ENCODE assay signal across 13 cellular contexts in genomic region chr14:36657409-36658090, GRCh38. TPM values are rescaled to one million over a fixed set of nuclear protein-coding genes. Genes with fewer than 3 reads are reported as not detected.
DNase-seq lines count a peak whose midpoint lies in the region; ATAC-seq, FAIRE-seq and TF ChIP-seq lines count a peak whose summit lies in the region.
"Had no signal": no experiment of that assay in that cellular context is flagged by ENCODE, and none has a peak within 500 bp of the region (broad histone marks: within the 10 kb centered on the region; RNA-seq: fewer than 3 reads in every experiment).

No MANE protein-coding gene starts in this region.

- H3K4me3 ChIP-seq in astrocyte (ENCODE audit: insufficient read depth, low read depth, low read length) = peak overlapping the region; percentile 5
- H3K4me3 ChIP-seq in lower lobe of right lung = peak overlapping the region; percentile 29
- peak overlapping the region in 1 of 3 donors; percentile 8 for H3K4me3 ChIP-seq in thyroid gland (replicated peaks in 1 of 3)
- H3K4me3 ChIP-seq: K562 had no signal

- H3K27ac Mint-ChIP-seq in astrocyte (ENCODE audit: unreplicated experiment) = peak overlapping the region; percentile 26
- H3K27ac Mint-ChIP-seq: memory B cell had no signal

- 3% methylated on average over 27 to 53 of the region's 53 CpGs for WGBS in thyroid gland, 2 donors

- H3K36me3 Mint-ChIP-seq in astrocyte (ENCODE audit: low read depth, unreplicated experiment) = peaks cover 1% of the 10 kb centered on the region
- H3K36me3 Mint-ChIP-seq: memory B cell had no signal

- TF ChIP-seq POLR2A in thyroid gland (IDR thresholded peaks at IDR 0.05) = no peak

- H2AFZ ChIP-seq in astrocyte (ENCODE audit: low read depth, low read length) = peak overlapping the region; percentile 41

- FAIRE-seq in astrocyte (lab: Jason Lieb, UNC) = no peak
- FAIRE-seq: K562, RCC 7860 had no signal

- H3K27ac ChIP-seq in astrocyte (ENCODE audit: low read depth, low read length) (no peak overlapping the region), lower lobe of right lung (no peak overlapping the region), thyroid gland (no peak overlapping the region)

- peaks cover 98% of the 10 kb centered on the region for H3K27me3 ChIP-seq in astrocyte (ENCODE audit: insufficient read depth, low read length)
- peaks cover 100% of the 10 kb centered on the region for H3K27me3 ChIP-seq in lower lobe of right lung (ENCODE audit: low read depth)
- peaks cover 73% of the 10 kb centered on the region for H3K27me3 ChIP-seq in thyroid gland

- peaks cover 91% of the 10 kb centered on the region for H3K27me3 Mint-ChIP-seq in astrocyte (ENCODE audit: low read depth, unreplicated experiment)

- H4K20me1 ChIP-seq in astrocyte (ENCODE audit: insufficient read depth, low read length) = no peaks in the 10 kb centered on the region

- no peak overlapping the region for H3K9ac ChIP-seq in astrocyte (ENCODE audit: low read length)

- intact Hi-C loops in lower lobe of right lung (cut with DNase I) = no loop called here
- intact Hi-C loops in thyroid gland (cut with DNase I) = no loop called here

- no peak for TF ChIP-seq CTCF in astrocyte (IDR thresholded peaks at IDR 0.05; ENCODE audit: insufficient read depth, low read depth, low read length)
- TF ChIP-seq CTCF in lower lobe of right lung (IDR thresholded peaks at IDR 0.05) = no peak
- TF ChIP-seq CTCF in thyroid gland (IDR thresholded peaks at IDR 0.05) = no peak

- peaks cover 18% of the 10 kb centered on the region for H3K4me1 ChIP-seq in astrocyte (ENCODE audit: insufficient read depth, low read length)
- H3K4me1 ChIP-seq in lower lobe of right lung = peaks cover 49% of the 10 kb centered on the region
- H3K4me1 ChIP-seq in thyroid gland = peaks cover 27 to 54% of the 10 kb centered on the region in 2 donors

- no peak overlapping the region for H3K4me3 Mint-ChIP-seq in astrocyte (ENCODE audit: unreplicated experiment)
- H3K4me3 Mint-ChIP-seq: memory B cell had no signal

- H3K79me2 ChIP-seq in astrocyte (ENCODE audit: insufficient read depth, low read length) = no peaks in the 10 kb centered on the region

- H3K9me3 ChIP-seq in astrocyte (ENCODE audit: insufficient read depth, low read depth, low read length) = peaks cover 13% of the 10 kb centered on the region
- no peaks in the 10 kb centered on the region for H3K9me3 ChIP-seq in lower lobe of right lung
- no peaks in the 10 kb centered on the region for H3K9me3 ChIP-seq in thyroid gland
- H3K9me3 ChIP-seq: Caco-2 had no signal

- H3K4me2 ChIP-seq in astrocyte (ENCODE audit: low read length) = peak overlapping the region; percentile 70

- H3K9me3 Mint-ChIP-seq in astrocyte (ENCODE audit: unreplicated experiment) = peaks cover 29% of the 10 kb centered on the region

- no peaks in the 10 kb centered on the region for H3K36me3 ChIP-seq in astrocyte (ENCODE audit: insufficient read depth, low read length)
- no peaks in the 10 kb centered on the region for H3K36me3 ChIP-seq in lower lobe of right lung
- H3K36me3 ChIP-seq in thyroid gland = no peaks in the 10 kb centered on the region

- ATAC-seq in lower lobe of right lung = no peak
- ATAC-seq: K562 had no signal

- peaks cover 13% of the 10 kb centered on the region for H3K4me1 Mint-ChIP-seq in astrocyte (ENCODE audit: low read depth, unreplicated experiment)

- peak; percentile 30 to 31 for DNase-seq in activated T-cell treated with anti-CD3 and anti-CD28 coated beads, Interleukin-2, amount 50 U/mL, for 48 hours
- no peak for DNase-seq in activated T-cell treated with anti-CD3 and anti-CD28 coated beads, Interleukin-2, amount 50 U/mL, for 1 hour
- DNase-seq in astrocyte (ENCODE audit: low read depth) (no peak), lower lobe of right lung (no peak), thyroid gland (peak; percentile 36 to 42), SIG-M5 treated with dmso at 0.1 percent for 504 hours (lab: John Stamatoyannopoulos, UW; ENCODE audit: unreplicated experiment) (no peak), SHP77 (lab: John Stamatoyannopoulos, UW) (no peak), NCI-H187 treated with DMSO at 0.1 percent for 48 hours (lab: John Stamatoyannopoulos, UW) (no peak)
- DNase-seq: Caco-2 had no signal

RNA-seq across cellular contexts. Expression of gene PAX9, which starts 4.1 kb away (rescaled TPM):
- 1.2 and 1.9 TPM in 2 replicates for total RNA-seq in astrocyte
- 1.0 TPM for total RNA-seq in lower lobe of right lung
- 10 to 100 TPM in 1 of 4 donors, 1 to 10 TPM in 2, under 1 TPM in 1; 0.81 to 11.4 (median 3.0) TPM for total RNA-seq in thyroid gland
- total RNA-seq: activated CD8-positive, alpha-beta memory T cell treated with anti-CD3 and anti-CD28 coated beads for 36 hours had no signal

Comparison
In these comparisons a context has a peak if more than half of its experiments do, and no peak if none do; other contexts are left out.
1. DNase-seq: peak in activated T-cell treated with anti-CD3 and anti-CD28 coated beads, Interleukin-2, amount 50 U/mL, for 48 hours (2 of 2) and thyroid gland (2 of 2); none in activated T-cell treated with anti-CD3 and anti-CD28 coated beads, Interleukin-2, amount 50 U/mL, for 1 hour (single experiment), astrocyte (single experiment), lower lobe of right lung (single experiment), SIG-M5 treated with dmso at 0.1 percent for 504 hours (single experiment), SHP77 (0 of 2) and NCI-H187 treated with DMSO at 0.1 percent for 48 hours (single experiment).